Comparison of ENCODE assay signal across 8 cellular contexts in the genomic region with DNA sequence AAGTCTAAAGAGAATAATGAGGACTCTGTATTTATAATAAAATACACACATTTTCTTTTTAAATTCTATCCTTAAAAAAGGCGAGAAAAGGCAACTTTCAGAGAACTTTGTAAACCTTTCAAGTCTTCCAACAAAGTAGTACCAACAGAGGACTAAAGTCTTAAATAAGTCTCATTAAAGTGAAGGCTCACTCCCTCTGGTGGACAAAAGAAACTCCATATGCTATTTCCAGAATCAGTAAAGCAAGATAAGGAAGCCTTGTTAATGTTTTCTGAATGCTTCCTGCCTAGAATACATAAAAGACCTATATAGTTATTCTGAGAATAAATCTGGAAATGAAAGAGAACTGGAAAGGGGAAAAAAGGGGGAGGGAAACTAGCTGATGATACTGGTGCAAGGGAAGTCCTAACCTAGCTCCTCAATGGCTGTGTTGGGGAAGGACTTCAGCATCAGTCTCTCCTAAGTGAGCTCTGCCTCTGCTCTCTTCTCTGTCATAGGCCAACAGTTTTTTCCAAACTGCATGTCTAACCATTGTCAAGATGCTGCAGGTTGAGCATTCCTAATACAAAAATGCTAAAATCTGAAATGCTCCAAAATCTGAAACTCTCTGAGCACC. TPM values are rescaled to one million over a fixed set of nuclear protein-coding genes. Genes with fewer than 3 reads are reported as not detected.
A peak's percentile ranks its signal among the peaks of the same experiment; 100 is the strongest.
DNase-seq lines count a peak whose midpoint lies in the region; ATAC-seq and TF ChIP-seq lines count a peak whose summit lies in the region.

No MANE protein-coding gene starts in this region.

- H3K36me3 Mint-ChIP-seq in activated T-cell treated with anti-CD3 and anti-CD28 coated beads, Interleukin-2, amount 50 U/mL, for 4 hours (ENCODE audit: insufficient read depth) = peaks cover 28% of the 10 kb centered on the region
- H3K36me3 Mint-ChIP-seq in neural progenitor cell = peaks cover 57% of the 10 kb centered on the region

- peaks cover 100% of the 10 kb centered on the region for H4K20me1 ChIP-seq in neural progenitor cell (ENCODE audit: low read depth)

- H3K9me3 ChIP-seq in esophagus muscularis mucosa (no peaks in the 10 kb centered on the region), neural progenitor cell (ENCODE audit: low read depth) (no peaks in the 10 kb centered on the region)

- peak; percentile 50 to 66 (median 57) for TF ChIP-seq CTCF in esophagus muscularis mucosa (IDR thresholded peaks at IDR 0.05)
- TF ChIP-seq CTCF in neural progenitor cell (IDR thresholded peaks at IDR 0.05) = peak; percentile 75

- peak overlapping the region; percentile 36 for H3K4me2 ChIP-seq in neural progenitor cell

- peak overlapping the region; percentile 42 for H3K4me3 Mint-ChIP-seq in activated T-cell treated with anti-CD3 and anti-CD28 coated beads, Interleukin-2, amount 50 U/mL, for 4 hours
- H3K4me3 Mint-ChIP-seq in neural progenitor cell = peak overlapping the region; percentile 49

- H3K27ac ChIP-seq in esophagus muscularis mucosa (replicated peaks in 1 of 4) (no peak overlapping the region), neural progenitor cell (no peak overlapping the region)

- CTCF ChIA-PET in HEK293T (lab: Yijun Ruan, JAX) = interaction anchor here (0.6 to 1.2 kb wide), 4 partner anchors 8 to 121 kb away, joined by 3 to 4 read pairs (median 3); no protein-coding TSS in a partner anchor

- no peaks in the 10 kb centered on the region for H3K9me3 Mint-ChIP-seq in activated T-cell treated with anti-CD3 and anti-CD28 coated beads, Interleukin-2, amount 50 U/mL, for 4 hours
- H3K9me3 Mint-ChIP-seq in neural progenitor cell = no peaks in the 10 kb centered on the region

- H3K27me3 ChIP-seq in esophagus muscularis mucosa (no peaks in the 10 kb centered on the region), neural progenitor cell (no peaks in the 10 kb centered on the region)

- no peak for ATAC-seq in activated T-cell treated with anti-CD3 and anti-CD28 coated beads, Interleukin-2, amount 50 U/mL, for 4 hours
- no peak for ATAC-seq in activated CD4-positive, CD25-positive, alpha-beta regulatory T cell treated with anti-CD3 and anti-CD28 coated beads, Interleukin-2, amount 50 U/mL, for 24 hours

- TF ChIP-seq EP300 in esophagus muscularis mucosa (IDR thresholded peaks at IDR 0.05) = no peak

- no peak for DNase-seq in activated T-cell treated with anti-CD3 and anti-CD28 coated beads, Interleukin-2, amount 50 U/mL, for 4 hours
- DNase-seq in activated T-cell treated with anti-CD3 and anti-CD28 coated beads, Interleukin-2, amount 50 U/mL, for 1 hour = no peak
- DNase-seq in HEK293T (ENCODE audit: extremely low spot score) (peak; percentile 25), NCI-H146 treated with DMSO at 0.1 percent for 48 hours (lab: John Stamatoyannopoulos, UW; ENCODE audit: unreplicated experiment) (peak; percentile 37), SW 1271 (lab: John Stamatoyannopoulos, UW) (peak; percentile 33 to 80), esophagus muscularis mucosa (ENCODE audit: extremely low spot score) (no peak), neural progenitor cell (ENCODE audit: low spot score) (peak; percentile 67)

- peaks cover 60% of the 10 kb centered on the region for H3K4me1 Mint-ChIP-seq in activated T-cell treated with anti-CD3 and anti-CD28 coated beads, Interleukin-2, amount 50 U/mL, for 4 hours (ENCODE audit: low read depth)
- H3K4me1 Mint-ChIP-seq in neural progenitor cell = peaks cover 74% of the 10 kb centered on the region

- H3K4me1 ChIP-seq in esophagus muscularis mucosa (peaks cover 18 to 43% (median 32%) of the 10 kb centered on the region in 4 donors), neural progenitor cell (peaks cover 59% of the 10 kb centered on the region)

- no peak overlapping the region for H3K4me3 ChIP-seq in esophagus muscularis mucosa
- H3K4me3 ChIP-seq in neural progenitor cell = no peak overlapping the region

- no peak overlapping the region for H3K9ac ChIP-seq in neural progenitor cell

- intact Hi-C loops in esophagus muscularis mucosa (cut with DNase I) = no loop called here

- H3K79me2 ChIP-seq in neural progenitor cell (ENCODE audit: low read depth) = peaks cover 100% of the 10 kb centered on the region

- no peak overlapping the region for H2AFZ ChIP-seq in neural progenitor cell (replicated peaks)

- H3K27ac Mint-ChIP-seq in neural progenitor cell = no peak overlapping the region

- no peaks in the 10 kb centered on the region for H3K27me3 Mint-ChIP-seq in activated T-cell treated with anti-CD3 and anti-CD28 coated beads, Interleukin-2, amount 50 U/mL, for 4 hours (ENCODE audit: low read depth)
- H3K27me3 Mint-ChIP-seq in neural progenitor cell (ENCODE audit: insufficient read depth, low read depth) = no peaks in the 10 kb centered on the region

- TF ChIP-seq POLR2A in esophagus muscularis mucosa (IDR thresholded peaks at IDR 0.05; ENCODE audit: low read depth) = no peak

- H3F3A ChIP-seq in neural progenitor cell (ENCODE audit: low read depth) = peaks cover 52% of the 10 kb centered on the region

- no peaks in the 10 kb centered on the region for H3K36me3 ChIP-seq in esophagus muscularis mucosa
- H3K36me3 ChIP-seq in neural progenitor cell = no peaks in the 10 kb centered on the region

- WGBS in esophagus muscularis mucosa = 65% methylated on average over 1 of the region's 1 CpG

- POLR2A ChIA-PET in HEK293T (lab: Yijun Ruan, JAX) = interaction anchor here (0.9 to 1.1 kb wide), 2 partner anchors 178 to 185 kb away, joined by 3 to 5 read pairs; partner anchors contain the start of gene TMEM267

TF ChIP-seq in HEK293T, 16 proteins besides CTCF, POLR2A, EP300 and RAD21:
- TF ChIP-seq ELF4 (IDR thresholded peaks at IDR 0.05) (no peak), L3MBTL2 (conservative IDR thresholded peaks at IDR 0.05) (0 out of 2 replicates have a peak, but pooled peaks have one; percentile 22)

RNA-seq across cellular contexts. Expression of gene HMGCS1, which starts 7.2 kb away (rescaled TPM):
- total RNA-seq in activated T-cell treated with anti-CD3 and anti-CD28 coated beads, Interleukin-2, amount 50 U/mL, for 4 hours = 100 to 1,000 TPM in 2 of 3 donors, 10 to 100 TPM in 1; 96.5 to 122 (median 106) TPM
- 10 to 100 TPM; 11.1 to 19.9 (median 12.7) TPM for total RNA-seq in esophagus muscularis mucosa
- 221 and 274 TPM in 2 replicates for total RNA-seq in neural progenitor cell (ENCODE audit: low replicate concordance)

Comparison
In these comparisons a context has a peak if more than half of its experiments do, and no peak if none do; other contexts are left out.
1. DNase-seq: peak in HEK293T (single experiment), NCI-H146 treated with DMSO at 0.1 percent for 48 hours (single experiment), SW 1271 (2 of 2) and neural progenitor cell (single experiment); none in activated T-cell treated with anti-CD3 and anti-CD28 coated beads, Interleukin-2, amount 50 U/mL, for 4 hours (single experiment), activated T-cell treated with anti-CD3 and anti-CD28 coated beads, Interleukin-2, amount 50 U/mL, for 1 hour (single experiment) and esophagus muscularis mucosa (single experiment).
2. RNA of gene HMGCS1, which starts 7.2 kb away (total RNA-seq): 221 to 274 TPM in neural progenitor cell and 96.5 to 122 TPM in activated T-cell treated with anti-CD3 and anti-CD28 coated beads, Interleukin-2, amount 50 U/mL, for 4 hours; 11.1 to 19.9 TPM in esophagus muscularis mucosa; every median in the first group is over 4 times any median in the second.